ENCODE assay signal across 1 cellular context in genomic region chr18:710418-711300, GRCh38.
TF ChIP-seq lines count a peak whose summit lies in the region.

No MANE protein-coding gene starts in this region.

TF ChIP-seq in GM12878, 131 proteins besides CTCF, POLR2A, EP300 and RAD21 (continued from another document):
- TF ChIP-seq REST (IDR thresholded peaks at IDR 0.05; ENCODE audit: low read depth, low read length) (no peak), RCOR1 (conservative IDR thresholded peaks at IDR 0.05; ENCODE audit: low read depth, low read length) (no peak)
